12 cellular contexts compared by ENCODE assay signal in the genomic region with DNA sequence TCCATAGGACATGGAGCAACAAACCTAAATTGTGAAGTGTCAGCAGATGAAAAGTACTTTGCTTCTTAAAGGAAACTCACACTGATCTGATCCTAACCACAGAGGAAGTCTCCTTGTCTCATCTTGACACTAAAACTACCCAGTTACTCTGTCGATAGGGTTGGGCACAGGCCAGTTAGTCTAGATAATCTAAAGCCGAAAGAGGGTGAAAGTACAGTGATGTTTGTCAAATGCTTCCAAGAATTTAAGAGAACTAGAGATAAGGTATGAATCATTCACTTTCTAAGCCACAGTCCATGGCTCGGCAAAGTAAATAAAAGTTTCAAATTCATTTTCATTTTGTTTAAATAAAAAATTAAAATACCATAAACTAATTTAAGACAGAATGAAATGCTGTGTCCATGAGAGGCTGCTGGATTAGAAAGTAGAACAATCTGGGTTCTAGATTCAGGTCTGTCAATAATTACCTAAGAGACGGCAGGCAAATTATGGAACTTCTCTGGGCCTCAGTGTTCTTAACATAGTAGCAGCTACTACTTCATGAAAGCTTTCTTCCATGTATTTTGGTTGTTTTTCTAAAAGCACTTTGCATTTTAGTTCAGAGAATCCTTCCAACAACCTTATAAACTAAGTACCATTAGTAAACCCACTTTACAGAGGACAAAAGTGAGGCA.
A peak's percentile ranks its signal among the peaks of the same experiment; 100 is the strongest.
DNase-seq lines count a peak whose midpoint lies in the region; ATAC-seq and TF ChIP-seq lines count a peak whose summit lies in the region.
"Had no signal": no experiment of that assay in that cellular context is flagged by ENCODE, and none has a peak within 500 bp of the region (broad histone marks: within the 10 kb centered on the region; RNA-seq: fewer than 3 reads in every experiment).

No MANE protein-coding gene starts in this region.

- H3K27me3 ChIP-seq in SJSA1 (replicated peaks) (no peaks in the 10 kb centered on the region), fibroblast of lung (ENCODE audit: control insufficient read depth, insufficient read depth, low read length) (no peaks in the 10 kb centered on the region)

- H3K27ac ChIP-seq in SJSA1 = peak overlapping the region; percentile 7
- H3K27ac ChIP-seq in fibroblast of lung (ENCODE audit: insufficient read depth, low read length) = peak overlapping the region; percentile 36

- peaks cover 18% of the 10 kb centered on the region for H3K4me1 ChIP-seq in SJSA1 (replicated peaks)
- peaks cover 5% of the 10 kb centered on the region for H3K4me1 ChIP-seq in fibroblast of lung (ENCODE audit: control insufficient read depth, extremely low read depth, insufficient read depth, low read length)

- H3K9me3 Mint-ChIP-seq in activated naive CD8-positive, alpha-beta T cell treated with anti-CD3 and anti-CD28 coated beads for 36 hours = peaks cover 5% of the 10 kb centered on the region

- peak overlapping the region; percentile 85 for H3K4me2 ChIP-seq in fibroblast of lung (ENCODE audit: extremely low read depth, insufficient read depth, low read length)

- H3K9ac ChIP-seq in fibroblast of lung (ENCODE audit: insufficient read depth, low read length) = no peak overlapping the region

- H3K36me3 Mint-ChIP-seq in activated naive CD8-positive, alpha-beta T cell treated with anti-CD3 and anti-CD28 coated beads for 36 hours = no peaks in the 10 kb centered on the region
- no peaks in the 10 kb centered on the region for H3K36me3 Mint-ChIP-seq in T-helper 17 cell (ENCODE audit: low read depth)

- no peaks in the 10 kb centered on the region for H3K9me3 ChIP-seq in SJSA1 (replicated peaks)
- H3K9me3 ChIP-seq in fibroblast of lung (ENCODE audit: control insufficient read depth, insufficient read depth, low read depth, low read length) = no peaks in the 10 kb centered on the region
- no peaks in the 10 kb centered on the region for H3K9me3 ChIP-seq in T-helper 17 cell (ENCODE audit: control insufficient read depth, low read length, poor library complexity, severe bottlenecking)

- ATAC-seq in GM21619 (IDR thresholded peaks at IDR 0.05; ENCODE audit: unreplicated experiment) = no peak
- no peak for ATAC-seq in T-helper 17 cell

- no peaks in the 10 kb centered on the region for H4K20me1 ChIP-seq in fibroblast of lung (ENCODE audit: control insufficient read depth, extremely low read depth, insufficient read depth, low read length)

- no peak for TF ChIP-seq CTCF in fibroblast of lung (conservative IDR thresholded peaks at IDR 0.05 in 1 of 2, IDR thresholded peaks at IDR 0.05 in 1 of 2; ENCODE audit: low read depth in 1 of 2, low read length in 2 of 2)

- no peak overlapping the region for H3K27ac Mint-ChIP-seq in activated naive CD8-positive, alpha-beta T cell treated with anti-CD3 and anti-CD28 coated beads for 36 hours
- no peak overlapping the region for H3K27ac Mint-ChIP-seq in T-helper 17 cell
- H3K27ac Mint-ChIP-seq: activated T-cell treated with anti-CD3 and anti-CD28 coated beads, Interleukin-2, amount 50 U/mL, for 24 hours had no signal

- H3K79me2 ChIP-seq in fibroblast of lung (ENCODE audit: control insufficient read depth, insufficient read depth, low read length) = no peaks in the 10 kb centered on the region

- no peak overlapping the region for H3K4me3 Mint-ChIP-seq in activated naive CD8-positive, alpha-beta T cell treated with anti-CD3 and anti-CD28 coated beads for 36 hours
- H3K4me3 Mint-ChIP-seq in T-helper 17 cell = no peak overlapping the region
- H3K4me3 Mint-ChIP-seq: activated T-cell treated with anti-CD3 and anti-CD28 coated beads, Interleukin-2, amount 50 U/mL, for 24 hours had no signal

- H2AFZ ChIP-seq in fibroblast of lung (ENCODE audit: low read length) = peak overlapping the region; percentile 35

- DNase-seq in EL (peak; percentile 87), SJSA1 (ENCODE audit: low read depth in 1 of 2, low spot score in 2 of 2) (peak in 1 of 2 experiments; percentile 65), fibroblast of lung (ENCODE audit: low read depth in 2 of 2) (peak; percentile 89 to 91), non-pigmented ciliary epithelial cell (ENCODE audit: low read depth) (peak; percentile 79), NCI-H2227 treated with DMSO at 0.1 percent for 48 hours (lab: John Stamatoyannopoulos, UW) (no peak), T-helper 17 cell (no peak)
- DNase-seq in activated naive CD8-positive, alpha-beta T cell treated with anti-CD3 and anti-CD28 coated beads for 36 hours = no peak
- DNase-seq: activated T-cell treated with anti-CD3 and anti-CD28 coated beads, Interleukin-2, amount 50 U/mL, for 24 hours; cerebellar nuclear complex; COR-L47; hippocampal formation had no signal

- no peak overlapping the region for H3K4me3 ChIP-seq in SJSA1
- H3K4me3 ChIP-seq in fibroblast of lung (replicated peaks in 1 of 4; ENCODE audit: control extremely low read depth in 1 of 4, insufficient read depth in 1 of 4, low read depth in 3 of 4, low read length in 4 of 4) = peak overlapping the region in 3 of 4 experiments; percentile 4 to 16 (median 15)

- H3K36me3 ChIP-seq in SJSA1 = no peaks in the 10 kb centered on the region
- H3K36me3 ChIP-seq in fibroblast of lung (ENCODE audit: control insufficient read depth, insufficient read depth, low read length) = no peaks in the 10 kb centered on the region

- H3K27me3 Mint-ChIP-seq in activated naive CD8-positive, alpha-beta T cell treated with anti-CD3 and anti-CD28 coated beads for 36 hours = peaks cover 6% of the 10 kb centered on the region
- H3K27me3 Mint-ChIP-seq in T-helper 17 cell = no peaks in the 10 kb centered on the region

- H3K4me1 Mint-ChIP-seq in activated naive CD8-positive, alpha-beta T cell treated with anti-CD3 and anti-CD28 coated beads for 36 hours = no peaks in the 10 kb centered on the region
- no peaks in the 10 kb centered on the region for H3K4me1 Mint-ChIP-seq in T-helper 17 cell

Comparison
In these comparisons a context has a peak if more than half of its experiments do, and no peak if none do; other contexts are left out.
1. DNase-seq: peak in EL (single experiment), fibroblast of lung (2 of 2) and non-pigmented ciliary epithelial cell (single experiment); none in activated naive CD8-positive, alpha-beta T cell treated with anti-CD3 and anti-CD28 coated beads for 36 hours (single experiment), NCI-H2227 treated with DMSO at 0.1 percent for 48 hours (single experiment) and T-helper 17 cell (0 of 3).